ENCODE assay signal across 31 cellular contexts in the genomic region with DNA sequence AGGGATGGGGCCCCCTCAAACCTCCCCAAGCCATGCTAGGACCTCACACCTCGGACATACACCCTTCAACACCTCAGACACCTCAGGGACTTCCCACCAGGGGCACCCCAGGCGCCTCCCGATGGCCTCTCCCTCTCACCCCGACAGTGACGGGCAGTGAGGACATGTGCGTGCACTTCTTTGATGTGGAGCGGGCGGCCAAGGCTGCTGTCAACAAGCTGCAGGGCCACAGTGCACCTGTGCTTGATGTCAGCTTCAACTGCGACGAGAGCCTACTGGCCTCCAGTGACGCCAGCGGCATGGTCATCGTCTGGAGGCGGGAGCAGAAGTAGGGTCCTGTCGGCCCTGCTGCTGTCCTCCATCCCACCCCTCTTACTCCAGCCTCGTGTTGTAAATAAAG. TPM values are rescaled to one million over a fixed set of nuclear protein-coding genes. Genes with fewer than 3 reads are reported as not detected.
A peak's percentile ranks its signal among the peaks of the same experiment; 100 is the strongest.
DNase-seq lines count a peak whose midpoint lies in the region; ATAC-seq, FAIRE-seq and TF ChIP-seq lines count a peak whose summit lies in the region.
"Had no signal": no experiment of that assay in that cellular context is flagged by ENCODE, and none has a peak within 500 bp of the region (broad histone marks: within the 10 kb centered on the region; RNA-seq: fewer than 3 reads in every experiment).

No MANE protein-coding gene starts in this region.

- no peaks in the 10 kb centered on the region for H3K79me2 ChIP-seq in K562 (ENCODE audit: control insufficient read depth, insufficient read depth, low read length)

- H4K8ac ChIP-seq in IMR-90 (ENCODE audit: low read depth in 2 of 2, low read length in 2 of 2) = no peak overlapping the region

- TF ChIP-seq RAD21 in IMR-90 (IDR thresholded peaks at IDR 0.05; ENCODE audit: low read length) = no peak
- TF ChIP-seq RAD21 in K562 (CRISPR knock-in tag; conservative IDR thresholded peaks at IDR 0.05 in 1 of 2, IDR thresholded peaks at IDR 0.05 in 1 of 2) = no peak

- H2AFZ ChIP-seq in IMR-90 (replicated peaks; ENCODE audit: low read length, poor library complexity) (peak overlapping the region; percentile 32), K562 (ENCODE audit: low read depth, low read length) (no peak overlapping the region)

- BruUV-seq in IMR-90 (replicated peaks; lab: Mats Ljungman, UMichigan) (no TSS peak), K562 (replicated peaks; lab: Mats Ljungman, UMichigan) (no TSS peak)

- POLR2A ChIA-PET in IMR-90 (lab: Charles Lee; ENCODE audit: unreplicated experiment) (no interaction called here), K562 (lab: Yijun Ruan, JAX) (interaction anchor here (0.7 kb wide), 1 partner anchor 258 kb away, joined by 3 read pairs; no protein-coding TSS in a partner anchor)

- H3K9me3 ChIP-seq in IMR-90 (ENCODE audit: control insufficient read depth, insufficient read depth, low read length) = no peaks in the 10 kb centered on the region
- H3K9me3 ChIP-seq in K562 (replicated peaks; ENCODE audit: control insufficient read depth, insufficient read depth, low read depth, low read length) = no peaks in the 10 kb centered on the region
- H3K9me3 ChIP-seq: A549; BE2C; BLaER1; BLaER1 treated with 17β-estradiol and CSF1 and Interleukin-3, amounts not matched to agents 10 nM and 100 nM; Caco-2 had no signal

- no peaks in the 10 kb centered on the region for H3K79me1 ChIP-seq in IMR-90 (ENCODE audit: low read depth in 1 of 2, low read length in 2 of 2)

- H3K4me1 ChIP-seq in IMR-90 (ENCODE audit: control insufficient read depth, insufficient read depth, low read length) (no peaks in the 10 kb centered on the region), K562 (replicated peaks in 1 of 2; ENCODE audit: control insufficient read depth in 2 of 2, insufficient read depth in 2 of 2, low read length in 2 of 2) (peaks cover 0 to 8% of the 10 kb centered on the region in 2 experiments; a peak in 2 of 5 replicates)
- H3K4me1 ChIP-seq: A549; BE2C; BLaER1; BLaER1 treated with 17β-estradiol and CSF1 and Interleukin-3, amounts not matched to agents 10 nM and 100 nM; Caco-2 had no signal

- H2BK120ac ChIP-seq in IMR-90 (ENCODE audit: low read depth, low read length) = no peak overlapping the region

- H3K27ac ChIP-seq in IMR-90 (ENCODE audit: insufficient read depth, low read length) (no peak overlapping the region), K562 (ENCODE audit: extremely low read depth, low read depth, low read length) (no peak overlapping the region)
- H3K27ac ChIP-seq: 22Rv1; A549; BLaER1; BLaER1 treated with 17β-estradiol and CSF1 and Interleukin-3, amounts not matched to agents 10 nM and 100 nM; C4-2B had no signal

- no peak overlapping the region for H3K4me3 ChIP-seq in IMR-90 (ENCODE audit: insufficient read depth, low read depth, low read length)
- no peak overlapping the region for H3K4me3 ChIP-seq in K562
- H3K4me3 ChIP-seq: A549; BLaER1; BLaER1 treated with 17β-estradiol and CSF1 and Interleukin-3, amounts not matched to agents 10 nM and 100 nM had no signal

- H2BK5ac ChIP-seq in IMR-90 (ENCODE audit: low read depth, low read length, poor library complexity, severe bottlenecking) = no peak overlapping the region

- H2BK20ac ChIP-seq in IMR-90 (ENCODE audit: low read depth, low read length) = no peak overlapping the region

- no peak overlapping the region for H3K14ac ChIP-seq in IMR-90 (replicated peaks; ENCODE audit: low read depth, low read length)

- in situ Hi-C loops in IMR-90 (cut with MboI; ENCODE audit: low sequenced_read_pairs) (no loop called here), K562 (cut with MboI) (no loop called here)

- H3K27me3 ChIP-seq in IMR-90 (ENCODE audit: control insufficient read depth, insufficient read depth, low read length) (no peaks in the 10 kb centered on the region), K562 (ENCODE audit: control insufficient read depth in 2 of 2, insufficient read depth in 2 of 2, low read length in 2 of 2) (no peaks in the 10 kb centered on the region)
- H3K27me3 ChIP-seq: BE2C had no signal

- H2BK15ac ChIP-seq in IMR-90 (ENCODE audit: low read depth, low read length) = no peak overlapping the region

- H3K4me2 ChIP-seq in IMR-90 (ENCODE audit: low read depth, low read length) (no peak overlapping the region), K562 (ENCODE audit: insufficient read depth, low read length) (no peak overlapping the region)
- H3K4me2 ChIP-seq: A549; BLaER1; BLaER1 treated with 17β-estradiol and CSF1 and Interleukin-3, amounts not matched to agents 10 nM and 100 nM had no signal

- TF ChIP-seq POLR2A in IMR-90 (IDR thresholded peaks at IDR 0.05; ENCODE audit: low read depth, low read length) (no peak), K562 (conservative IDR thresholded peaks at IDR 0.05) (no peak)

- H4K20me1 ChIP-seq in IMR-90 (ENCODE audit: insufficient read depth, low read length) (no peaks in the 10 kb centered on the region), K562 (replicated peaks; ENCODE audit: control insufficient read depth, insufficient read depth, low read length) (no peaks in the 10 kb centered on the region)
- H4K20me1 ChIP-seq: BLaER1 had no signal

- H3K56ac ChIP-seq in IMR-90 (ENCODE audit: extremely low read depth, insufficient read depth, low read length) = no peak overlapping the region

- no peak for FAIRE-seq in K562 (lab: Jason Lieb, UNC)
- FAIRE-seq: A204.1, A549, D721Med had no signal

- 96% methylated on average over 5 of the region's 16 CpGs; no CpG with 5 or more reads in 1 of the 2 experiments for WGBS in IMR-90 (ENCODE audit: extremely low coverage in 2 of 2, insufficient read length in 1 of 2), 2 experiments
- WGBS in K562 (ENCODE audit: insufficient coverage, low coverage, missing lambda C conversion rate) = 92% methylated on average over 11 of the region's 16 CpGs

- DNase-seq in IMR-90 (no peak), K562 (ENCODE audit: extremely low read depth in 1 of 4, low spot score in 3 of 4) (peak in 2 of 4 experiments; percentile 2), HuH-7 (ENCODE audit: low spot score) (no peak)
- DNase-seq in stimulated activated CD4-positive, alpha-beta T cell treated with anti-CD3 and anti-CD28 coated beads, Interleukin-15, amount 100 ng/mL, for 24 hours = no peak
- DNase-seq: 8988T; ACHN; AML-193; BE2C; C1 segment of cervical spinal cord; Caco-2; Calu3; CD4-positive, alpha-beta memory T cell; CD4-positive, alpha-beta T cell; CD4-positive, CD25-positive, alpha-beta regulatory T cell; CD8-positive, alpha-beta memory T cell; CD8-positive, alpha-beta T cell; COR-L47; DMS 273 treated with DMSO at 0.1 percent for 48 hours; DMS153; DMS53; DMS79; DMS79 treated with DMSO at 0.1 percent for 48 hours; DND-41; EL had no signal

- no peak for TF ChIP-seq EP300 in K562 (IDR thresholded peaks at IDR 0.05; ENCODE audit: low read length)

- H2AK5ac ChIP-seq in IMR-90 (ENCODE audit: low read depth, low read length) = no peak overlapping the region

- TF ChIP-seq CTCF in IMR-90 (conservative IDR thresholded peaks at IDR 0.05; ENCODE audit: low read depth, low read length) = no peak
- no peak for TF ChIP-seq CTCF in K562 (IDR thresholded peaks at IDR 0.05 in 2 of 3, conservative IDR thresholded peaks at IDR 0.05 in 1 of 3; ENCODE audit: insufficient read depth in 2 of 3, low read depth in 1 of 3, low read length in 3 of 3)

- intact Hi-C loops in IMR-90 (cut with micrococcal nuclease) (no loop called here), K562 (cut with micrococcal nuclease) (no loop called here)

- H4K91ac ChIP-seq in IMR-90 (ENCODE audit: insufficient read depth, low read depth, low read length) = no peak overlapping the region

- no peak overlapping the region for H3K18ac ChIP-seq in IMR-90 (ENCODE audit: low read depth, low read length)

- no peak overlapping the region for H3K9ac ChIP-seq in IMR-90 (ENCODE audit: low read depth, low read length)
- H3K9ac ChIP-seq in K562 (ENCODE audit: insufficient read depth in 1 of 2, low read depth in 2 of 2, low read length in 2 of 2) = no peak overlapping the region
- H3K9ac ChIP-seq: BLaER1; BLaER1 treated with 17β-estradiol and CSF1 and Interleukin-3, amounts not matched to agents 10 nM and 100 nM had no signal

- H3K9me1 ChIP-seq in IMR-90 (ENCODE audit: insufficient read depth, low read length) (no peaks in the 10 kb centered on the region), K562 (ENCODE audit: control insufficient read depth, insufficient read depth, low read length) (no peaks in the 10 kb centered on the region)

- no peak overlapping the region for H3K4ac ChIP-seq in IMR-90 (ENCODE audit: low read depth, low read length)

- ATAC-seq in IMR-90 (ENCODE audit: low read depth) (no peak), K562 (no peak)
- ATAC-seq: A549; CD8-positive, alpha-beta T cell had no signal

- CTCF ChIA-PET in IMR-90 (lab: Yijun Ruan, JAX) (no interaction called here), K562 (lab: Yijun Ruan, JAX; ENCODE audit: low intra/inter-chr PET ratio) (no interaction called here)

- no peak overlapping the region for H4K5ac ChIP-seq in IMR-90 (ENCODE audit: low read depth, low read length)

- dilution Hi-C loops in IMR-90 (cut with HindIII; ENCODE audit: low sequenced_read_pairs, unreplicated experiment) = no loop called here

- H3K23ac ChIP-seq in IMR-90 (ENCODE audit: low read depth, low read length) = no peak overlapping the region

- no peak overlapping the region for H2AK9ac ChIP-seq in IMR-90 (replicated peaks; ENCODE audit: low read depth, low read length, poor library complexity)

- H3K36me3 ChIP-seq in IMR-90 (ENCODE audit: control insufficient read depth, insufficient read depth, low read length) (peaks cover 26% of the 10 kb centered on the region), K562 (ENCODE audit: control insufficient read depth, insufficient read depth, low read length) (peaks cover 30% of the 10 kb centered on the region; the same call in 2 of the 3 replicates)
- H3K36me3 ChIP-seq: BE2C had no signal

RNA-seq across cellular contexts. Expression of gene WDR13, which starts 7.4 kb away (rescaled TPM):
- total RNA-seq in IMR-90 (2012; rRNA removed) (60.8 and 62.7 TPM in 2 replicates), K562 (2014; rRNA removed) (38.7 and 76.8 TPM in 2 replicates), K562 (2014; rRNA removed; fragmentation: Illumina TruSeq; extraction: Trizol) (10.8 and 17.1 TPM in 2 replicates), K562 (2015; rRNA removed; fragmentation: Illumina TruSeq; extraction: Trizol) (27.3 and 31.4 TPM in 2 replicates), K562 (2021) (64.7 and 70.5 TPM in 2 replicates)
- polyA plus RNA-seq in IMR-90 (2012; rRNA removed) (151 and 153 TPM in 2 replicates), K562 (2011; rRNA removed) (36.4 and 76.3 TPM in 2 replicates), K562 (2014; fragmentation: Illumina TruSeq; extraction: Trizol) (30.4 and 54.9 TPM in 2 replicates), K562 (2014; fragmentation: Nextera tagmentation; extraction: Ambion mirVana) (10 to 100 TPM in 1 of 2 experiments, 1 to 10 TPM in 1; 7.4 to 16.0 TPM), K562 (2014; rRNA removed) (49.1 and 73.2 TPM in 2 replicates)
- polyA plus RNA-seq in IMR-90 (2012; cell fraction: cytosol; rRNA removed) = 51.4 and 124 TPM in 2 replicates
- polyA plus RNA-seq in IMR-90 (2012; cell fraction: nucleus; rRNA removed; ENCODE audit: low replicate concordance) = 177 and 490 TPM in 2 replicates
- total RNA-seq in K562 (2011; cell fraction: chromatin; rRNA removed; ENCODE audit: low replicate concordance) = 81.3 and 231 TPM in 2 replicates
- total RNA-seq in K562 (2011; cell fraction: nucleolus; rRNA removed) = 191 and 205 TPM in 2 replicates
- 102 and 125 TPM in 2 replicates for total RNA-seq in K562 (2011; cell fraction: nucleoplasm; rRNA removed)
- 94.9 and 138 TPM in 2 replicates for polyA plus RNA-seq in K562 (2011; cell fraction: cytosol; rRNA removed)
- 246 and 327 TPM in 2 replicates for polyA plus RNA-seq in K562 (2011; cell fraction: nucleus; rRNA removed)
- 154 and 236 TPM in 2 replicates for polyA plus RNA-seq in K562 (2012)
- 25.8 and 28.7 TPM in 2 replicates for polyA minus RNA-seq in K562 (2011; rRNA and poly(A)+ RNA removed)
- 32.3 and 69.8 TPM in 2 replicates for polyA minus RNA-seq in K562 (2011; cell fraction: cytosol; rRNA and poly(A)+ RNA removed)
- 37.7 and 74.4 TPM in 2 replicates for polyA minus RNA-seq in K562 (2011; cell fraction: nucleus; rRNA and poly(A)+ RNA removed)

RNA-seq across cellular contexts. Expression of gene RBM3, which starts 30.4 kb away (rescaled TPM):
- 341 and 386 TPM in 2 replicates for total RNA-seq in IMR-90 (2012; rRNA removed)
- 217 and 243 TPM in 2 replicates for polyA plus RNA-seq in IMR-90 (2012; rRNA removed)
- polyA plus RNA-seq in IMR-90 (2012; cell fraction: cytosol; rRNA removed) = 68.0 and 80.3 TPM in 2 replicates
- 122 and 242 TPM in 2 replicates for polyA plus RNA-seq in IMR-90 (2012; cell fraction: nucleus; rRNA removed; ENCODE audit: low replicate concordance)
- 281 and 417 TPM in 2 replicates for total RNA-seq in K562 (2011; cell fraction: chromatin; rRNA removed; ENCODE audit: low replicate concordance)
- total RNA-seq in K562 (2011; cell fraction: nucleolus; rRNA removed) = 299 and 322 TPM in 2 replicates
- total RNA-seq in K562 (2011; cell fraction: nucleoplasm; rRNA removed) = 302 and 316 TPM in 2 replicates
- total RNA-seq in K562 (2014; rRNA removed) = 136 and 164 TPM in 2 replicates
- 272 and 376 TPM in 2 replicates for total RNA-seq in K562 (2014; rRNA removed; fragmentation: Illumina TruSeq; extraction: Trizol)
- total RNA-seq in K562 (2015; rRNA removed; fragmentation: Illumina TruSeq; extraction: Trizol) = 221 and 223 TPM in 2 replicates
- total RNA-seq in K562 (2021) = 148 and 187 TPM in 2 replicates
- polyA plus RNA-seq in K562 (2011; rRNA removed) = 194 and 209 TPM in 2 replicates
- polyA plus RNA-seq in K562 (2011; cell fraction: cytosol; rRNA removed) = 115 and 202 TPM in 2 replicates
- polyA plus RNA-seq in K562 (2011; cell fraction: nucleus; rRNA removed) = 205 and 262 TPM in 2 replicates
- 193 and 291 TPM in 2 replicates for polyA plus RNA-seq in K562 (2012)
- 221 and 255 TPM in 2 replicates for polyA plus RNA-seq in K562 (2014; fragmentation: Illumina TruSeq; extraction: Trizol)
- 10 to 100 TPM; 70.3 to 97.1 TPM for polyA plus RNA-seq in K562 (2014; fragmentation: Nextera tagmentation; extraction: Ambion mirVana)
- 246 and 259 TPM in 2 replicates for polyA plus RNA-seq in K562 (2014; rRNA removed)
- polyA minus RNA-seq in K562 (2011; rRNA and poly(A)+ RNA removed) = 284 and 313 TPM in 2 replicates
- polyA minus RNA-seq in K562 (2011; cell fraction: cytosol; rRNA and poly(A)+ RNA removed) = 86.3 and 98.5 TPM in 2 replicates
- 124 and 190 TPM in 2 replicates for polyA minus RNA-seq in K562 (2011; cell fraction: nucleus; rRNA and poly(A)+ RNA removed)
